In the genomic region with DNA sequence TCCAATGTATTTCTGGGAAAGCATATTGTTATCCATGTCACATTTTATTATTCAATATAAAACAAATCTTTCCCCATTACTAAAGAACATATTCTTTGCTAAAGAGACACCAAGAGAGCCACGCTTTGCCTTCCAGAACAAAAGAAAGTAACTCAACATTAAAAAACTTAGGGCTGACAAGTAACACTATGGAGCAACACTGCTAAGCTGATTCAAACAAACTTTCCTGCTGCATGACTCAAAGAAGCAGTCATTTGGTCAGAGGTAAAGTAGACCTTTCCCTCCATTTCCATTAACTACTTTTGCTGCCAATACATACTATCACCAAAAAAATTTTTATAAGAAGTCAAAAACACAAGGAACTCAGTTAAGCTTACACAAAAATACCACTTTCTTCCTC, we compare ENCODE assay signal across 19 cellular contexts.
DNase-seq lines count a peak whose midpoint lies in the region; ATAC-seq and TF ChIP-seq lines count a peak whose summit lies in the region.
"Had no signal": no experiment of that assay in that cellular context is flagged by ENCODE, and none has a peak within 500 bp of the region (broad histone marks: within the 10 kb centered on the region; RNA-seq: fewer than 3 reads in every experiment).

No MANE protein-coding gene starts in this region.

- H3K36me3 ChIP-seq in smooth muscle cell (ENCODE audit: low read depth) (no peaks in the 10 kb centered on the region), OCI-LY7 (ENCODE audit: insufficient read depth, low read length) (no peaks in the 10 kb centered on the region; the same call in 1 of the 2 replicates)
- H3K36me3 ChIP-seq: neutrophil had no signal

- CTCF ChIA-PET in WTC11 (lab: Charles Lee) = no interaction called here
- CTCF ChIA-PET in OCI-LY7 (lab: Charles Lee; ENCODE audit: unreplicated experiment) = no interaction called here

- H3K27me3 ChIP-seq in smooth muscle cell (ENCODE audit: low read depth) = no peaks in the 10 kb centered on the region
- H3K27me3 ChIP-seq: neutrophil, testis had no signal

- H3K27me3 Mint-ChIP-seq in WTC11 (ENCODE audit: low read depth) = no peaks in the 10 kb centered on the region

- H3K9me3 ChIP-seq in smooth muscle cell (replicated peaks; ENCODE audit: low read depth) (no peaks in the 10 kb centered on the region), OCI-LY7 (ENCODE audit: low read length) (peaks cover 19% of the 10 kb centered on the region; the same call in 1 of the 2 replicates)
- H3K9me3 ChIP-seq: neutrophil, testis had no signal

- no TSS peak for BruUV-seq in OCI-LY7 (replicated peaks; lab: Mats Ljungman, UMichigan)

- no peak overlapping the region for H3K4me3 ChIP-seq in smooth muscle cell
- H3K4me3 ChIP-seq in OCI-LY7 (ENCODE audit: low read depth, low read length, poor library complexity, severe bottlenecking) = no peak overlapping the region
- H3K4me3 ChIP-seq: GM12878, testis had no signal

- DNase-seq in HCEC 1CT (peak; percentile 65), WTC11 (ENCODE audit: low spot score) (no peak), fibroblast of the conjunctiva (ENCODE audit: low read depth) (peak; percentile 23), smooth muscle cell (lab: John Stamatoyannopoulos, UW; ENCODE audit: unreplicated experiment) (no peak), GM13976 (ENCODE audit: low spot score) (no peak), OCI-LY7 (ENCODE audit: low spot score) (no peak)
- DNase-seq: activated CD4-positive, CD25-positive, alpha-beta regulatory T cell treated with anti-CD3 and anti-CD28 coated beads, Interleukin-2, amount 50 U/mL, for 72 hours; activated effector memory CD4-positive, alpha-beta T cell treated with Interleukin-2 at 50 U/mL for 16 hours; CD4-positive, CD25-positive, alpha-beta regulatory T cell; effector CD8-positive, alpha-beta T cell; KG1; NCI-H1417; NK-92 treated with Interleukin-12 subunit alpha and Interleukin-12 subunit beta, amount 100 ng/mL, for 24 hours; right cardiac atrium; SHP77; testis had no signal

- POLR2A ChIA-PET in WTC11 (lab: Charles Lee) = interaction anchor here (0.9 kb wide), 1 partner anchor 11 kb away, joined by 3 read pairs; no protein-coding TSS in a partner anchor
- POLR2A ChIA-PET in OCI-LY7 (lab: Charles Lee) = interaction anchor here (0.6 to 2.8 kb wide), 3 partner anchors 11 to 20 kb away, joined by 3 to 11 read pairs (median 4); no protein-coding TSS in a partner anchor

- H2AFZ ChIP-seq in smooth muscle cell (ENCODE audit: low read depth) (no peak overlapping the region), OCI-LY7 (ENCODE audit: low read length) (no peak overlapping the region)

- H3K9me3 Mint-ChIP-seq in WTC11 = peaks cover 15% of the 10 kb centered on the region

- H3K4me3 Mint-ChIP-seq in WTC11 = no peak overlapping the region
- H3K4me3 Mint-ChIP-seq: CD4-positive, CD25-positive, alpha-beta regulatory T cell had no signal

- H3K4me1 Mint-ChIP-seq in WTC11 = peaks cover 35% of the 10 kb centered on the region
- H3K4me1 Mint-ChIP-seq: CD4-positive, CD25-positive, alpha-beta regulatory T cell had no signal

- intact Hi-C loops in OCI-LY7 (cut with micrococcal nuclease; ENCODE audit: unreplicated experiment) = no loop called here

- H3K36me3 Mint-ChIP-seq in WTC11 = peaks cover 17% of the 10 kb centered on the region
- H3K36me3 Mint-ChIP-seq: CD4-positive, CD25-positive, alpha-beta regulatory T cell had no signal

- peaks cover 32% of the 10 kb centered on the region for H3K4me1 ChIP-seq in smooth muscle cell (ENCODE audit: low read depth)
- H3K4me1 ChIP-seq in OCI-LY7 (ENCODE audit: insufficient read depth, low read length, poor library complexity, severe bottlenecking) = peaks cover 13% of the 10 kb centered on the region
- H3K4me1 ChIP-seq: testis had no signal

- in situ Hi-C loops in GM13976 (cut with MboI; ENCODE audit: low sequenced_read_pairs, unreplicated experiment) = no loop called here

- WGBS in smooth muscle cell (ENCODE audit: low lambda C conversion rate) = 94% methylated on average over 1 of the region's 1 CpG

- TF ChIP-seq CTCF in WTC11 (IDR thresholded peaks at IDR 0.05) (no peak), smooth muscle cell (IDR thresholded peaks at IDR 0.05; ENCODE audit: borderline replicate concordance, insufficient read depth, poor library complexity, severe bottlenecking) (no peak), GM13976 (IDR thresholded peaks at IDR 0.05; ENCODE audit: borderline replicate concordance, control extremely low read depth, extremely low read depth, insufficient read depth, missing control alignments) (no peak), OCI-LY7 (conservative IDR thresholded peaks at IDR 0.05; ENCODE audit: low read length) (no peak)

- ATAC-seq in WTC11 (no peak), HG03175 (IDR thresholded peaks at IDR 0.05; ENCODE audit: unreplicated experiment) (no peak)
- ATAC-seq: GM12878, right cardiac atrium had no signal

- H3K4me2 ChIP-seq in smooth muscle cell (no peak overlapping the region), OCI-LY7 (ENCODE audit: low read length) (no peak overlapping the region)

- peaks cover 15% of the 10 kb centered on the region for H3K79me2 ChIP-seq in smooth muscle cell (ENCODE audit: low read depth)
- peaks cover 37% of the 10 kb centered on the region; the same call in 1 of the 2 replicates for H3K79me2 ChIP-seq in OCI-LY7 (ENCODE audit: insufficient read depth, low read depth, low read length)

- H3K27ac ChIP-seq in smooth muscle cell (ENCODE audit: low read depth) (peak overlapping the region; percentile 12), OCI-LY7 (ENCODE audit: low read depth, low read length, poor library complexity, severe bottlenecking) (no peak overlapping the region)
- H3K27ac ChIP-seq: neutrophil, testis had no signal

- no peaks in the 10 kb centered on the region for H3F3A ChIP-seq in smooth muscle cell (ENCODE audit: low read depth)

- peak overlapping the region; percentile 82 for H3K27ac Mint-ChIP-seq in WTC11
- H3K27ac Mint-ChIP-seq: CD4-positive, CD25-positive, alpha-beta regulatory T cell had no signal

- no peaks in the 10 kb centered on the region for H4K20me1 ChIP-seq in smooth muscle cell (ENCODE audit: low read depth)
- no peaks in the 10 kb centered on the region for H4K20me1 ChIP-seq in OCI-LY7 (ENCODE audit: insufficient read depth, low read length)

- H3K9me2 ChIP-seq in OCI-LY7 (ENCODE audit: insufficient read depth, low read length) = no peaks in the 10 kb centered on the region

- H3K9ac ChIP-seq in smooth muscle cell (ENCODE audit: low read depth) = no peak overlapping the region

TF ChIP-seq in WTC11, 78 proteins besides CTCF, POLR2A, EP300 and RAD21:
- no peak for TF ChIP-seq ZNF263 (CRISPR knock-in tag; IDR thresholded peaks at IDR 0.05; ENCODE audit: low read depth)

Comparison
In these comparisons a context has a peak if more than half of its experiments do, and no peak if none do; other contexts are left out.
1. DNase-seq: peak in HCEC 1CT (single experiment) and fibroblast of the conjunctiva (single experiment); none in WTC11 (single experiment), smooth muscle cell (single experiment), GM13976 (single experiment) and OCI-LY7 (single experiment).